Comparison of ENCODE assay signal across 13 cellular contexts in genomic region chr1:54681396-54681795, GRCh38. TPM values are rescaled to one million over a fixed set of nuclear protein-coding genes. Genes with fewer than 3 reads are reported as not detected.
DNase-seq lines count a peak whose midpoint lies in the region; ATAC-seq, FAIRE-seq and TF ChIP-seq lines count a peak whose summit lies in the region.
"Had no signal": no experiment of that assay in that cellular context is flagged by ENCODE, and none has a peak within 500 bp of the region (broad histone marks: within the 10 kb centered on the region; RNA-seq: fewer than 3 reads in every experiment).

No MANE protein-coding gene starts in this region.

- DNase-seq in NCI-H82 (lab: John Stamatoyannopoulos, UW): peak; percentile 50
- no peak for DNase-seq in NCI-H82 treated with DMSO at 0.1 percent for 48 hours (lab: John Stamatoyannopoulos, UW; ENCODE audit: unreplicated experiment)
- peak; percentile 12 for DNase-seq in NCI-H187 (lab: John Stamatoyannopoulos, UW)
- no peak for DNase-seq in activated CD8-positive, alpha-beta T cell treated with anti-CD3 and anti-CD28 coated beads, Interleukin-2, amount 10 ng/mL, durations not matched to agents 7 days and 5 days
- DNase-seq in nephron progenitor cell: no peak
- DNase-seq in urothelium cell line (ENCODE audit: low spot score): no peak
- DNase-seq: activated T-cell treated with anti-CD3 and anti-CD28 coated beads for 4 hours, EL had no signal

- H3K27ac ChIP-seq in neural cell (ENCODE audit: low read length): peak overlapping the region; percentile 93

- TF ChIP-seq CTCF in neural cell (IDR thresholded peaks at IDR 0.05; ENCODE audit: poor library complexity, severe bottlenecking) (no peak), nephron progenitor cell (IDR thresholded peaks at IDR 0.05) (no peak)

- H3K4me1 Mint-ChIP-seq in activated CD8-positive, alpha-beta T cell treated with anti-CD3 and anti-CD28 coated beads, Interleukin-2, amount 10 ng/mL, durations not matched to agents 7 days and 5 days (ENCODE audit: low read depth): no peaks in the 10 kb centered on the region
- H3K4me1 Mint-ChIP-seq in nephron progenitor cell: peaks cover 25% of the 10 kb centered on the region
- no peaks in the 10 kb centered on the region for H3K4me1 Mint-ChIP-seq in activated T-helper 17 cell treated with anti-CD3 and anti-CD28 coated beads, Interleukin-2, amount 50 U/mL, for 72 hours

- peak overlapping the region; percentile 62 for H3K9ac ChIP-seq in neural cell (ENCODE audit: low read length)

- peak overlapping the region; percentile 63 for H2AFZ ChIP-seq in neural cell (ENCODE audit: low read depth, low read length)

- peak overlapping the region; percentile 95 for H3K4me2 ChIP-seq in neural cell (ENCODE audit: low read length)

- ATAC-seq in activated CD8-positive, alpha-beta T cell treated with anti-CD3 and anti-CD28 coated beads, Interleukin-2, amount 10 ng/mL, durations not matched to agents 7 days and 5 days: peak; percentile 48
- no peak for ATAC-seq in activated T-helper 17 cell treated with anti-CD3 and anti-CD28 coated beads, Interleukin-2, amount 50 U/mL, for 72 hours (replicated peaks)
- ATAC-seq: Panc1 had no signal

- no peak for FAIRE-seq in urothelium cell line (lab: Jason Lieb, UNC)

- H3K9me3 Mint-ChIP-seq in activated CD8-positive, alpha-beta T cell treated with anti-CD3 and anti-CD28 coated beads, Interleukin-2, amount 10 ng/mL, durations not matched to agents 7 days and 5 days (ENCODE audit: insufficient read depth): no peaks in the 10 kb centered on the region
- no peaks in the 10 kb centered on the region for H3K9me3 Mint-ChIP-seq in nephron progenitor cell
- H3K9me3 Mint-ChIP-seq in activated T-helper 17 cell treated with anti-CD3 and anti-CD28 coated beads, Interleukin-2, amount 50 U/mL, for 72 hours: no peaks in the 10 kb centered on the region
- H3K9me3 Mint-ChIP-seq: brain had no signal

- H3K9me3 ChIP-seq in neural cell (ENCODE audit: low read length): no peaks in the 10 kb centered on the region

- POLR2A ChIA-PET in activated CD8-positive, alpha-beta T cell treated with anti-CD3 and anti-CD28 coated beads, Interleukin-2, amount 10 ng/mL, durations not matched to agents 7 days and 5 days (lab: Charles Lee): no interaction called here

- CTCF ChIA-PET in activated CD8-positive, alpha-beta T cell treated with anti-CD3 and anti-CD28 coated beads, Interleukin-2, amount 10 ng/mL, durations not matched to agents 7 days and 5 days (lab: Charles Lee): interaction anchor here (0.8 to 1.1 kb wide), 2 partner anchors 9 to 111 kb away, joined by 3 read pairs; no protein-coding TSS in a partner anchor

- H3K27ac Mint-ChIP-seq in activated CD8-positive, alpha-beta T cell treated with anti-CD3 and anti-CD28 coated beads, Interleukin-2, amount 10 ng/mL, durations not matched to agents 7 days and 5 days: no peak overlapping the region
- no peak overlapping the region for H3K27ac Mint-ChIP-seq in nephron progenitor cell
- H3K27ac Mint-ChIP-seq in activated T-helper 17 cell treated with anti-CD3 and anti-CD28 coated beads, Interleukin-2, amount 50 U/mL, for 72 hours: no peak overlapping the region

- H3K9me2 ChIP-seq in neural cell (ENCODE audit: insufficient read depth, low read length): no peaks in the 10 kb centered on the region

- TF ChIP-seq EP300 in neural cell (conservative IDR thresholded peaks at IDR 0.05; ENCODE audit: poor library complexity, severe bottlenecking): peak; percentile 90

- H3K79me2 ChIP-seq in neural cell (replicated peaks; ENCODE audit: insufficient read depth, low read length): no peaks in the 10 kb centered on the region

- H4K20me1 ChIP-seq in neural cell (ENCODE audit: insufficient read depth): no peaks in the 10 kb centered on the region

- TF ChIP-seq RAD21 in neural cell (conservative IDR thresholded peaks at IDR 0.05): peak; percentile 45

- H3K27me3 ChIP-seq in neural cell (ENCODE audit: insufficient read depth, low read depth, low read length): no peaks in the 10 kb centered on the region

- peak overlapping the region; percentile 57 for H3K4me3 ChIP-seq in neural cell (ENCODE audit: low read length)

- no peak overlapping the region for H3K4me3 Mint-ChIP-seq in activated CD8-positive, alpha-beta T cell treated with anti-CD3 and anti-CD28 coated beads, Interleukin-2, amount 10 ng/mL, durations not matched to agents 7 days and 5 days
- no peak overlapping the region for H3K4me3 Mint-ChIP-seq in nephron progenitor cell
- no peak overlapping the region for H3K4me3 Mint-ChIP-seq in activated T-helper 17 cell treated with anti-CD3 and anti-CD28 coated beads, Interleukin-2, amount 50 U/mL, for 72 hours

- no peaks in the 10 kb centered on the region for H3K36me3 ChIP-seq in neural cell (ENCODE audit: insufficient read depth, low read length)

- no peaks in the 10 kb centered on the region for H3F3A ChIP-seq in neural cell (ENCODE audit: insufficient read depth, low read length, poor library complexity, severe bottlenecking)

- H3K27me3 Mint-ChIP-seq in activated CD8-positive, alpha-beta T cell treated with anti-CD3 and anti-CD28 coated beads, Interleukin-2, amount 10 ng/mL, durations not matched to agents 7 days and 5 days (ENCODE audit: low read depth): no peaks in the 10 kb centered on the region
- H3K27me3 Mint-ChIP-seq in nephron progenitor cell (ENCODE audit: low read depth, poor library complexity): peaks cover 7% of the 10 kb centered on the region
- H3K27me3 Mint-ChIP-seq in activated T-helper 17 cell treated with anti-CD3 and anti-CD28 coated beads, Interleukin-2, amount 50 U/mL, for 72 hours: no peaks in the 10 kb centered on the region

- H3K36me3 Mint-ChIP-seq in activated CD8-positive, alpha-beta T cell treated with anti-CD3 and anti-CD28 coated beads, Interleukin-2, amount 10 ng/mL, durations not matched to agents 7 days and 5 days (ENCODE audit: low read depth): no peaks in the 10 kb centered on the region
- no peaks in the 10 kb centered on the region for H3K36me3 Mint-ChIP-seq in nephron progenitor cell (ENCODE audit: low read depth)
- H3K36me3 Mint-ChIP-seq in activated T-helper 17 cell treated with anti-CD3 and anti-CD28 coated beads, Interleukin-2, amount 50 U/mL, for 72 hours (ENCODE audit: low read depth): no peaks in the 10 kb centered on the region
- H3K36me3 Mint-ChIP-seq: brain had no signal

TF ChIP-seq in neural cell, 6 proteins besides CTCF, POLR2A, EP300 and RAD21:
- TF ChIP-seq POLR2AphosphoS5 (IDR thresholded peaks at IDR 0.05): peak; percentile 43
- no peak for TF ChIP-seq EZH2 (IDR thresholded peaks at IDR 0.05; ENCODE audit: borderline replicate concordance, insufficient read depth, low read length, poor library complexity, severe bottlenecking)
- peak; percentile 75 for TF ChIP-seq MXI1 (conservative IDR thresholded peaks at IDR 0.05; ENCODE audit: poor library complexity, severe bottlenecking)
- TF ChIP-seq SMC3 (conservative IDR thresholded peaks at IDR 0.05; ENCODE audit: poor library complexity): peak; percentile 53
- peak; percentile 29 for TF ChIP-seq REST (IDR thresholded peaks at IDR 0.05; ENCODE audit: borderline replicate concordance)
- no peak for TF ChIP-seq TAF1 (IDR thresholded peaks at IDR 0.05; ENCODE audit: low read depth)

RNA-seq across cellular contexts. Expression of gene TTC4, which starts 34.3 kb away (rescaled TPM):
- 10 to 100 TPM; 18.8 to 21.6 TPM for total RNA-seq in activated CD8-positive, alpha-beta T cell treated with anti-CD3 and anti-CD28 coated beads, Interleukin-2, amount 10 ng/mL, durations not matched to agents 7 days and 5 days
- polyA plus RNA-seq in neural cell: 22.5 and 27.2 TPM in 2 replicates
- 27.0 and 43.2 TPM in 2 replicates for polyA minus RNA-seq in neural cell
- 10 to 100 TPM; 15.1 to 26.4 TPM for total RNA-seq in activated T-helper 17 cell treated with anti-CD3 and anti-CD28 coated beads, Interleukin-2, amount 50 U/mL, for 72 hours

RNA-seq across cellular contexts. Expression of gene MROH7, which starts 39.8 kb away (rescaled TPM):
- not detected for total RNA-seq in activated CD8-positive, alpha-beta T cell treated with anti-CD3 and anti-CD28 coated beads, Interleukin-2, amount 10 ng/mL, durations not matched to agents 7 days and 5 days
- polyA plus RNA-seq in neural cell: not detected in 2 replicates
- polyA minus RNA-seq in neural cell: not detected in 2 replicates
- total RNA-seq in activated T-helper 17 cell treated with anti-CD3 and anti-CD28 coated beads, Interleukin-2, amount 50 U/mL, for 72 hours: 1 to 10 TPM in 1 of 2 donors, under 1 TPM in 1; 0.09 to 1.2 TPM
- polyA plus RNA-seq: AG04450 had no signal

RNA-seq across cellular contexts. Expression of gene FAM151A, which starts 58.1 kb away (rescaled TPM):
- not detected for total RNA-seq in activated CD8-positive, alpha-beta T cell treated with anti-CD3 and anti-CD28 coated beads, Interleukin-2, amount 10 ng/mL, durations not matched to agents 7 days and 5 days
- polyA plus RNA-seq in neural cell: not detected in 2 replicates
- polyA minus RNA-seq in neural cell: not detected in 2 replicates
- total RNA-seq in activated T-helper 17 cell treated with anti-CD3 and anti-CD28 coated beads, Interleukin-2, amount 50 U/mL, for 72 hours: not detected
- polyA plus RNA-seq: AG04450 had no signal

Comparison
In these comparisons a context has a peak if more than half of its experiments do, and no peak if none do; other contexts are left out.
1. DNase-seq: peak in NCI-H82 (single experiment) and NCI-H187 (2 of 2); none in NCI-H82 treated with DMSO at 0.1 percent for 48 hours (single experiment), activated CD8-positive, alpha-beta T cell treated with anti-CD3 and anti-CD28 coated beads, Interleukin-2, amount 10 ng/mL, durations not matched to agents 7 days and 5 days (single experiment), nephron progenitor cell (single experiment) and urothelium cell line (single experiment).